16 cellular contexts compared by ENCODE assay signal in genomic region chr1:25095635-25096200, GRCh38.
A peak's percentile ranks its signal among the peaks of the same experiment; 100 is the strongest.
DNase-seq lines count a peak whose midpoint lies in the region; ATAC-seq and TF ChIP-seq lines count a peak whose summit lies in the region.
"Had no signal": no experiment of that assay in that cellular context is flagged by ENCODE, and none has a peak within 500 bp of the region (broad histone marks: within the 10 kb centered on the region; RNA-seq: fewer than 3 reads in every experiment).

No MANE protein-coding gene starts in this region.

- CTCF ChIA-PET in MCF 10A (lab: Yijun Ruan, JAX): interaction anchor here (1.4 kb wide), 1 partner anchor 247 kb away, joined by 4 read pairs; no protein-coding TSS in a partner anchor

- H3K9me3 Mint-ChIP-seq in stimulated activated naive CD8-positive, alpha-beta T cell treated with anti-CD3 and anti-CD28 coated beads, Interleukin-15, Interleukin-2, amounts not matched to agents 100 ng/mL and 50 ng/mL, for 24 hours: peaks cover 17% of the 10 kb centered on the region
- H3K9me3 Mint-ChIP-seq in activated naive CD8-positive, alpha-beta T cell treated with anti-CD3 and anti-CD28 coated beads for 36 hours: peaks cover 22% of the 10 kb centered on the region
- no peaks in the 10 kb centered on the region for H3K9me3 Mint-ChIP-seq in MCF 10A (ENCODE audit: unreplicated experiment)

- no peak overlapping the region for H3K4me3 ChIP-seq in SJCRH30
- H3K4me3 ChIP-seq: dorsolateral prefrontal cortex, esophagus muscularis mucosa, HAP-1, vagina had no signal

- no peaks in the 10 kb centered on the region for H3K36me3 Mint-ChIP-seq in stimulated activated naive CD8-positive, alpha-beta T cell treated with anti-CD3 and anti-CD28 coated beads, Interleukin-15, Interleukin-2, amounts not matched to agents 100 ng/mL and 50 ng/mL, for 24 hours (ENCODE audit: low read depth)
- H3K36me3 Mint-ChIP-seq in activated naive CD8-positive, alpha-beta T cell treated with anti-CD3 and anti-CD28 coated beads for 36 hours: peaks cover 17% of the 10 kb centered on the region
- H3K36me3 Mint-ChIP-seq in MCF 10A (ENCODE audit: insufficient read depth, unreplicated experiment): no peaks in the 10 kb centered on the region

- intact Hi-C loops in MCF 10A (cut with micrococcal nuclease): no loop called here

- BruUV-seq in MCF 10A (replicated peaks; lab: Mats Ljungman, UMichigan): no TSS peak

- no peak for ATAC-seq in stimulated activated naive CD8-positive, alpha-beta T cell treated with anti-CD3 and anti-CD28 coated beads, Interleukin-15, Interleukin-2, amounts not matched to agents 100 U/mL and 50 U/mL, for 24 hours
- ATAC-seq in GM18502 (IDR thresholded peaks at IDR 0.05; ENCODE audit: poor library complexity, unreplicated experiment): no peak
- ATAC-seq in HG03159 (IDR thresholded peaks at IDR 0.05; ENCODE audit: unreplicated experiment): no peak

- 0 out of 2 replicates have a peak, but pooled peaks cover 3% of the 10 kb centered on the region for H3K27me3 ChIP-seq in SJCRH30
- H3K27me3 ChIP-seq: vagina had no signal

- TF ChIP-seq CTCF in MCF 10A (IDR thresholded peaks at IDR 0.05; ENCODE audit: unreplicated experiment): no peak

- no peaks in the 10 kb centered on the region for H3K9me3 ChIP-seq in SJCRH30 (replicated peaks)
- H3K9me3 ChIP-seq: vagina had no signal

- H3K4me1 ChIP-seq in SJCRH30: peaks cover 19% of the 10 kb centered on the region
- H3K4me1 ChIP-seq: HAP-1, vagina had no signal

- no peaks in the 10 kb centered on the region for H3K36me3 ChIP-seq in SJCRH30
- H3K36me3 ChIP-seq: esophagus muscularis mucosa, HAP-1, vagina had no signal

- POLR2A ChIA-PET in MCF 10A (lab: Yijun Ruan, JAX): no interaction called here

- peaks cover 3% of the 10 kb centered on the region for H3K27me3 Mint-ChIP-seq in stimulated activated naive CD8-positive, alpha-beta T cell treated with anti-CD3 and anti-CD28 coated beads, Interleukin-15, Interleukin-2, amounts not matched to agents 100 ng/mL and 50 ng/mL, for 24 hours
- H3K27me3 Mint-ChIP-seq in activated naive CD8-positive, alpha-beta T cell treated with anti-CD3 and anti-CD28 coated beads for 36 hours: no peaks in the 10 kb centered on the region
- peaks cover 24% of the 10 kb centered on the region for H3K27me3 Mint-ChIP-seq in MCF 10A (ENCODE audit: insufficient read depth, unreplicated experiment)

- H3K4me1 Mint-ChIP-seq in stimulated activated naive CD8-positive, alpha-beta T cell treated with anti-CD3 and anti-CD28 coated beads, Interleukin-15, Interleukin-2, amounts not matched to agents 100 ng/mL and 50 ng/mL, for 24 hours (ENCODE audit: low read depth): peaks cover 71% of the 10 kb centered on the region
- H3K4me1 Mint-ChIP-seq in activated naive CD8-positive, alpha-beta T cell treated with anti-CD3 and anti-CD28 coated beads for 36 hours: peaks cover 77% of the 10 kb centered on the region
- no peaks in the 10 kb centered on the region for H3K4me1 Mint-ChIP-seq in MCF 10A (ENCODE audit: insufficient read depth, unreplicated experiment)

- H3K27ac ChIP-seq in SJCRH30: no peak overlapping the region
- H3K27ac ChIP-seq: dorsolateral prefrontal cortex, esophagus muscularis mucosa, vagina had no signal

- peak overlapping the region; percentile 14 for H3K4me3 Mint-ChIP-seq in stimulated activated naive CD8-positive, alpha-beta T cell treated with anti-CD3 and anti-CD28 coated beads, Interleukin-15, Interleukin-2, amounts not matched to agents 100 ng/mL and 50 ng/mL, for 24 hours
- no peak overlapping the region for H3K4me3 Mint-ChIP-seq in activated naive CD8-positive, alpha-beta T cell treated with anti-CD3 and anti-CD28 coated beads for 36 hours
- no peak overlapping the region for H3K4me3 Mint-ChIP-seq in MCF 10A (ENCODE audit: unreplicated experiment)

- DNase-seq in stimulated activated naive CD8-positive, alpha-beta T cell treated with anti-CD3 and anti-CD28 coated beads, Interleukin-15, Interleukin-2, amounts not matched to agents 100 U/mL and 50 U/mL, for 24 hours: no peak
- DNase-seq in KG1 (lab: John Stamatoyannopoulos, UW) (peak; percentile 48), MCF 10A (ENCODE audit: unreplicated experiment) (no peak), SJCRH30 (no peak)
- no peak for DNase-seq in activated naive CD8-positive, alpha-beta T cell treated with anti-CD3 and anti-CD28 coated beads for 36 hours
- DNase-seq: DMS153, dorsolateral prefrontal cortex, glutamatergic neuron, mammary epithelial cell, NCI-H1092 had no signal

- H3K27ac Mint-ChIP-seq in stimulated activated naive CD8-positive, alpha-beta T cell treated with anti-CD3 and anti-CD28 coated beads, Interleukin-15, Interleukin-2, amounts not matched to agents 100 ng/mL and 50 ng/mL, for 24 hours: no peak overlapping the region
- peak overlapping the region; percentile 84 for H3K27ac Mint-ChIP-seq in activated naive CD8-positive, alpha-beta T cell treated with anti-CD3 and anti-CD28 coated beads for 36 hours
- H3K27ac Mint-ChIP-seq in MCF 10A (ENCODE audit: low read depth, unreplicated experiment): no peak overlapping the region
